Comparison of ENCODE assay signal across 19 cellular contexts in genomic region chr3:39843440-39843839, GRCh38.
"Had no signal": no experiment of that assay in that cellular context is flagged by ENCODE, and none has a peak within 500 bp of the region (broad histone marks: within the 10 kb centered on the region; RNA-seq: fewer than 3 reads in every experiment).

No MANE protein-coding gene starts in this region.

- H3K36me3 ChIP-seq: MG63 had no signal

- H3K27ac ChIP-seq: RWPE1 had no signal

- H3K4me3 ChIP-seq: MG63 had no signal

- DNase-seq: KBM-7, MG63, NCI-H1092, NCI-H1105 treated with DMSO at 0.1 percent for 48 hours, NCI-H1417 treated with DMSO at 0.1 percent for 48 hours, NCI-H146, NCI-H1694 treated with DMSO at 0.1 percent for 48 hours, NCI-H1930, NCI-H2171, NCI-H226, NCI-H446, NCI-H510A, NCI-H524 treated with DMSO at 0.1 percent for 48 hours, NCI-H82, PC-3, SHP77, T-helper 2 cell had no signal

- H3K27me3 ChIP-seq: MG63 had no signal

- H3K9me3 ChIP-seq: MG63 had no signal

- ATAC-seq: Panc1, PC-3 had no signal
